21 cellular contexts compared by ENCODE assay signal in genomic region chr15:81523867-81524266, GRCh38.
"Had no signal": no experiment of that assay in that cellular context is flagged by ENCODE, and none has a peak within 500 bp of the region (broad histone marks: within the 10 kb centered on the region; RNA-seq: fewer than 3 reads in every experiment).

No MANE protein-coding gene starts in this region.

- H3K27me3 ChIP-seq: SJSA1 had no signal

- H3K4me3 ChIP-seq: SJSA1, SK-N-MC had no signal

- DNase-seq: KBM-7, MV-4-11, NCI-H1092, NCI-H1105 treated with DMSO at 0.1 percent for 48 hours, NCI-H1417 treated with DMSO at 0.1 percent for 48 hours, NCI-H146, NCI-H1694 treated with DMSO at 0.1 percent for 48 hours, NCI-H2029, NCI-H2081 treated with DMSO at 0.1 percent for 48 hours, NCI-H2171, NCI-H226, NCI-H446, NCI-H510A, NCI-H524 treated with DMSO at 0.1 percent for 48 hours, NCI-H69, NCI-H774, Right ventricle myocardium superior, RPMI8226, SIG-M5 had no signal

- H3K36me3 ChIP-seq: SJSA1 had no signal

- H3K27ac ChIP-seq: SJSA1, SK-N-MC had no signal
